8 cellular contexts compared by ENCODE assay signal in the genomic region with DNA sequence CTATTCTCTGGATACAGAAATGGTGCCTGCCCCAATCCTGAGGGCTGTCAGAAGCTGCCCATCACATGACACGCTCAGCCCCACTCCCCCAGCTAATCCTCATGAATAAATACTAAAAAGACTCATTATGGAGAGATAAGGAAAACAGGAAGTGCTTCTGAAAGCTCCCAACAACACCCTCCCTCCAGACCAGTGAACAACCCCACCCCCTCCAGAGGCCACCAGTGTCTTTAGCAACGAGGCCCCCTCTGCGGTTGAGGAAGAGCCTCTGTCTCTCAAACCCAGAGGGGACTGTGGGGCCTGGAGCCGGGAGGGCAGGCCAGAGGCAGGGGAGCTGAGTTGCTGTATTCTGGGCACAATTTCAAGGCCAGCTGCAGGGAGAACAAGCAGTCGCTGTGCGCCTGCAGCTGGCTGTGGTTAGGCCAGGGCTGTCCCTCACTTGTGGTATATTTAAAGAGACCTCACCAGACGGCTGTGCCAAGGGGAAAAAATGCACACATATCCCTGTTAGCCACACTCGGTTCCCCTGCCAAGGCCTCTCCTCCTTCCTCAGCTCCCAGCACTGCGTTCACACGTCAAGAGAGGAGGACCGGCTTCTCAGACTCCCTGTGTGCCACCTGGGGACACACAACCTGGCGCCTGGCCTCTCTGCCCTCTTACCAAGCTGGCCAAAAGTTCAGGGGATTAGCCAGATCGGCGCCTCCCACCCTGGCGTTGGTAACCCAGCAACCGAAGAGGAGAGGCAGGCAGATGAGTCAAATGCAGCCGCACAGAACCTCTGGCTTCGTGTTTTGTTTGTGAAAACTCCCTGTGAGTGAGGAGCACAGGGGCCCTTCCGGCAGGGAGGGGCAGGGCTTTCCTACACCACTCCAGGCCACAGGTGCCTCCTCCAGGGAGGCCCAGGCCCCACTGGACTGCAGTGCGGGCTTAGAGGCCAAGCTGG.
A peak's percentile ranks its signal among the peaks of the same experiment; 100 is the strongest.
DNase-seq lines count a peak whose midpoint lies in the region; ATAC-seq, FAIRE-seq and TF ChIP-seq lines count a peak whose summit lies in the region.

No MANE protein-coding gene starts in this region.

- peak overlapping the region in 1 of 2 donors; percentile 7 for H3K4me3 Mint-ChIP-seq in CD14-positive monocyte

- peak overlapping the region in 4 of 7 donors; percentile 18 to 66 (median 36) for H3K27ac Mint-ChIP-seq in CD14-positive monocyte

- DNase-seq in CD14-positive monocyte (ENCODE audit: low spot score) (no peak), PC-3 (peak; percentile 26), GM20000 (ENCODE audit: low spot score) (no peak), RCC 7860 (ENCODE audit: low spot score) (no peak)

- no peaks in the 10 kb centered on the region for H3K9me3 ChIP-seq in PC-3 (ENCODE audit: low read length)
- H3K9me3 ChIP-seq in ectodermal cell (ENCODE audit: control insufficient read depth, low read length) = no peaks in the 10 kb centered on the region
- no peaks in the 10 kb centered on the region for H3K9me3 ChIP-seq in mesodermal cell (ENCODE audit: control insufficient read depth, low read length)

- H3K9ac ChIP-seq in PC-3 (ENCODE audit: low read length) = no peak overlapping the region

- ATAC-seq in HG03139 (IDR thresholded peaks at IDR 0.05; ENCODE audit: unreplicated experiment) (peak; percentile 47), PC-3 (peak; percentile 35), GM18519 (IDR thresholded peaks at IDR 0.05; ENCODE audit: low FRiP score, unreplicated experiment) (no peak)

- no peak overlapping the region for H3K4me2 ChIP-seq in PC-3 (ENCODE audit: low read length)

- H3F3A ChIP-seq in PC-3 (ENCODE audit: low read length, unreplicated experiment) = no peaks in the 10 kb centered on the region

- TF ChIP-seq CTCF in CD14-positive monocyte (IDR thresholded peaks at IDR 0.05) (no peak), PC-3 (conservative IDR thresholded peaks at IDR 0.05; ENCODE audit: low read depth, low read length) (no peak), GM20000 (IDR thresholded peaks at IDR 0.05; ENCODE audit: extremely low read depth, missing control alignments) (no peak)

- H3K4me3 ChIP-seq in PC-3 (ENCODE audit: low read length) (no peak overlapping the region), ectodermal cell (ENCODE audit: insufficient read depth, low read depth, low read length) (no peak overlapping the region), mesodermal cell (ENCODE audit: extremely low read depth, insufficient read depth, low read length, poor library complexity, severe bottlenecking) (peak overlapping the region; percentile 2)

- no peak for FAIRE-seq in RCC 7860 (lab: Jason Lieb, UNC)

- peaks cover 0 to 3% (median 2%) of the 10 kb centered on the region in 3 donors for H3K27me3 Mint-ChIP-seq in CD14-positive monocyte (ENCODE audit: low read depth in 3 of 3)

- H3K36me3 Mint-ChIP-seq in CD14-positive monocyte = peaks cover 70 to 93% of the 10 kb centered on the region in 2 donors

- H2AFZ ChIP-seq in PC-3 (ENCODE audit: low read length) = no peak overlapping the region

- H3K36me3 ChIP-seq in PC-3 (ENCODE audit: low read depth, low read length) (no peaks in the 10 kb centered on the region), ectodermal cell (ENCODE audit: control insufficient read depth, insufficient read depth, low read length) (no peaks in the 10 kb centered on the region), mesodermal cell (ENCODE audit: control insufficient read depth, insufficient read depth, low read length) (no peaks in the 10 kb centered on the region)

- 40 to 46% methylated on average over 20 of the region's 20 CpGs for WGBS in ectodermal cell, 2 experiments
- 42 to 46% methylated on average over 16 to 18 of the region's 20 CpGs for WGBS in mesodermal cell (ENCODE audit: insufficient coverage in 2 of 2), 2 experiments

- H3K79me2 ChIP-seq in PC-3 (ENCODE audit: low read length) = no peaks in the 10 kb centered on the region

- POLR2A ChIA-PET in PC-3 (lab: Charles Lee; ENCODE audit: unreplicated experiment) = no interaction called here

- CTCF ChIA-PET in PC-3 (lab: Charles Lee) = no interaction called here

- BruUV-seq in PC-3 (replicated peaks; lab: Mats Ljungman, UMichigan) = no TSS peak

- intact Hi-C loops in CD14-positive monocyte (cut with micrococcal nuclease) = no loop called here
- intact Hi-C loops in PC-3 (cut with micrococcal nuclease) = no loop called here

- no peaks in the 10 kb centered on the region for H4K20me1 ChIP-seq in PC-3 (ENCODE audit: low read length)

- H3K27me3 ChIP-seq in PC-3 (ENCODE audit: low read length) = 0 out of 2 replicates have a peak, but pooled peaks cover 3% of the 10 kb centered on the region
- no peaks in the 10 kb centered on the region for H3K27me3 ChIP-seq in ectodermal cell (ENCODE audit: control insufficient read depth, insufficient read depth, low read length, poor library complexity, severe bottlenecking)

- H3K27ac ChIP-seq in PC-3 (ENCODE audit: low read length) = no peak overlapping the region
- H3K27ac ChIP-seq in ectodermal cell (ENCODE audit: insufficient read depth, low read depth, low read length, poor library complexity, severe bottlenecking) = peak overlapping the region; percentile 0
- peak overlapping the region; percentile 72 for H3K27ac ChIP-seq in mesodermal cell (ENCODE audit: low read depth, low read length, severe bottlenecking)

- H3K4me1 ChIP-seq in PC-3 (ENCODE audit: insufficient read depth, low read length) (no peaks in the 10 kb centered on the region), ectodermal cell (ENCODE audit: control insufficient read depth, insufficient read depth, low read length) (peaks cover 15% of the 10 kb centered on the region), mesodermal cell (ENCODE audit: control insufficient read depth, insufficient read depth, low read length, poor library complexity, severe bottlenecking) (peaks cover 17% of the 10 kb centered on the region)

- peaks cover 15% of the 10 kb centered on the region for H3K4me1 Mint-ChIP-seq in CD14-positive monocyte

- H3K9me3 Mint-ChIP-seq in CD14-positive monocyte = no peaks in the 10 kb centered on the region

- no peaks in the 10 kb centered on the region for H3K9me2 ChIP-seq in PC-3 (replicated peaks; ENCODE audit: low read length)
